8 cellular contexts compared by ENCODE assay signal in the genomic region with DNA sequence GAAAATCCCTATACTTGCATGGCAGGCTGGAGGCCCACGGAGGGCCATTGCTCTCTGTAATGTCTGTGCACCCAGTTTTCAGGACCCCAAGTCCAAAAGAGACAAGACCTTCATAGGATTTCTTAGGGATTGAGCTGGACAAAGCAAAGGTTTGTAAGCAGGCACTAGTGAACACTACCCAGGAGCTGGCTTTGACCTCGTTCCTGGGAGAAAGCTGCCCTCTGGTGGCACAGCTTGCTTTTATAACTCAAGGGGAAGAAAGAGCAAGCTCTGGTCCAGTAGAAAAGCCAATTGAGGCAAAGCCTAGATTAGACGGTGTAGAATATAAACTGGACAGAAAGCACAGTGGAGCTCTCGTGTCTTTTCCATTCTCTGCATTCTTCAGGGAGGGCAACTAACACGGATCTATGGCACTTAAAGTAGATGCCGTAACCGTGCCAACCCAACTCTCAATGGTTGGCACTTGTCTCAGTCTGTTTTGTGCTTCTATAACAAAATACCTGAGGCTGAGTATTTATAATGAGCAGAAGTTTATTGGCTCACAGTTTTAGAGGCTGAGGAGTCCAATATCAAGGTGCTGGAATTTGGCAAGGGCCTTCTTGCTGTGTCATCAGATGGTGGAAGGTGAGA. TPM values are rescaled to one million over a fixed set of nuclear protein-coding genes. Genes with fewer than 3 reads are reported as not detected.
DNase-seq lines count a peak whose midpoint lies in the region; ATAC-seq and TF ChIP-seq lines count a peak whose summit lies in the region.

No MANE protein-coding gene starts in this region.

- H3K27ac ChIP-seq in psoas muscle = no peak overlapping the region

- no peaks in the 10 kb centered on the region for H3K4me1 ChIP-seq in psoas muscle

- DNase-seq in DMS79 (lab: John Stamatoyannopoulos, UW) (peak; percentile 51), NCI-H1694 (lab: John Stamatoyannopoulos, UW) (peak; percentile 76), Right ventricle myocardium inferior (ENCODE audit: missing footprints) (no peak), psoas muscle (peak in 1 of 2 donors; percentile 29)
- peak; percentile 43 for DNase-seq in activated CD8-positive, alpha-beta T cell treated with anti-CD3 and anti-CD28 coated beads for 36 hours

- H3K4me3 Mint-ChIP-seq in activated CD8-positive, alpha-beta T cell treated with anti-CD3 and anti-CD28 coated beads for 36 hours = no peak overlapping the region

- no peaks in the 10 kb centered on the region for H3K4me1 Mint-ChIP-seq in activated CD8-positive, alpha-beta T cell treated with anti-CD3 and anti-CD28 coated beads for 36 hours (ENCODE audit: low read depth)

- H3K27me3 Mint-ChIP-seq in activated CD8-positive, alpha-beta T cell treated with anti-CD3 and anti-CD28 coated beads for 36 hours = no peaks in the 10 kb centered on the region

- CTCF ChIA-PET in activated CD8-positive, alpha-beta T cell treated with anti-CD3 and anti-CD28 coated beads for 36 hours (lab: Charles Lee) = interaction anchor here (1.0 to 2.2 kb wide), 8 partner anchors 8 to 155 kb away, joined by 3 to 10 read pairs (median 4); a partner anchor contains a TSS

- TF ChIP-seq CTCF in activated CD8-positive, alpha-beta T cell treated with anti-CD3 and anti-CD28 coated beads for 36 hours (IDR thresholded peaks at IDR 0.05) = no peak
- peak; percentile 40 for TF ChIP-seq CTCF in psoas muscle (IDR thresholded peaks at IDR 0.05)

- H3K27ac Mint-ChIP-seq in activated CD8-positive, alpha-beta T cell treated with anti-CD3 and anti-CD28 coated beads for 36 hours = no peak overlapping the region

- H3K36me3 Mint-ChIP-seq in activated CD8-positive, alpha-beta T cell treated with anti-CD3 and anti-CD28 coated beads for 36 hours (ENCODE audit: low read depth) = no peaks in the 10 kb centered on the region

- POLR2A ChIA-PET in activated CD8-positive, alpha-beta T cell treated with anti-CD3 and anti-CD28 coated beads for 36 hours (lab: Charles Lee) = no interaction called here

- no peak overlapping the region for H3K4me3 ChIP-seq in psoas muscle

- H3K9me3 Mint-ChIP-seq in activated CD8-positive, alpha-beta T cell treated with anti-CD3 and anti-CD28 coated beads for 36 hours = no peaks in the 10 kb centered on the region

- WGBS in psoas muscle, 3 donors = 35 to 44% (median 38%) methylated on average over 7 of the region's 7 CpGs

- intact Hi-C loops in activated CD8-positive, alpha-beta T cell treated with anti-CD3 and anti-CD28 coated beads for 36 hours (cut with micrococcal nuclease) = no loop called here
- intact Hi-C loops in Right ventricle myocardium inferior (cut with DNase I) (loop anchor here (1.0 kb wide), 2 partner anchors 47 to 153 kb away; no protein-coding TSS in a partner anchor), psoas muscle (cut with DNase I) (loop anchor here in 1 of 2 donors (10.0 kb wide), 1 partner anchor 47 kb away; no protein-coding TSS in a partner anchor)

- H3K9me3 ChIP-seq in psoas muscle = no peaks in the 10 kb centered on the region

- ATAC-seq in GM21515 (IDR thresholded peaks at IDR 0.05; ENCODE audit: unreplicated experiment) (peak; percentile 64), Right ventricle myocardium inferior (peak; percentile 70), psoas muscle (no peak), GM19452 (IDR thresholded peaks at IDR 0.05; ENCODE audit: unreplicated experiment) (no peak), HG02571 (IDR thresholded peaks at IDR 0.05; ENCODE audit: unreplicated experiment) (no peak)
- ATAC-seq in activated CD8-positive, alpha-beta T cell treated with anti-CD3 and anti-CD28 coated beads for 36 hours = no peak

- no peaks in the 10 kb centered on the region for H3K36me3 ChIP-seq in psoas muscle (ENCODE audit: insufficient read depth in 1 of 2, low read depth in 1 of 2)

- H3K27me3 ChIP-seq in psoas muscle (ENCODE audit: insufficient read depth in 3 of 3, low read length in 2 of 3) = peaks cover 0 to 3% (median 0%) of the 10 kb centered on the region in 3 donors

RNA-seq across cellular contexts. Expression of a gene that starts 7.9 kb away (rescaled TPM):
- not detected for total RNA-seq in activated CD8-positive, alpha-beta T cell treated with anti-CD3 and anti-CD28 coated beads for 36 hours
- total RNA-seq in Right ventricle myocardium inferior (0.14 TPM), psoas muscle (not detected)
- under 1 TPM; 0.01 to 0.08 (median 0.04) TPM for polyA plus RNA-seq in psoas muscle

Comparison
In these comparisons a context has a peak if more than half of its experiments do, and no peak if none do; other contexts are left out.
1. ATAC-seq: peak in GM21515 (single experiment) and Right ventricle myocardium inferior (single experiment); none in activated CD8-positive, alpha-beta T cell treated with anti-CD3 and anti-CD28 coated beads for 36 hours (single experiment), psoas muscle (0 of 4), GM19452 (single experiment) and HG02571 (single experiment).